8 cellular contexts compared by ENCODE assay signal in genomic region chr9:19174127-19174921, GRCh38. TPM values are rescaled to one million over a fixed set of nuclear protein-coding genes. Genes with fewer than 3 reads are reported as not detected.
DNase-seq lines count a peak whose midpoint lies in the region; ATAC-seq and TF ChIP-seq lines count a peak whose summit lies in the region.

No MANE protein-coding gene starts in this region.

- no peak for TF ChIP-seq POLR2A in gastroesophageal sphincter (IDR thresholded peaks at IDR 0.05)

- H3K36me3 ChIP-seq in gastroesophageal sphincter (no peaks in the 10 kb centered on the region), trophoblast cell (ENCODE audit: control insufficient read depth in 1 of 2, insufficient read depth in 2 of 2, low read length in 2 of 2) (no peaks in the 10 kb centered on the region)

- H3K79me2 ChIP-seq in trophoblast cell (ENCODE audit: control insufficient read depth, insufficient read depth, low read length, poor library complexity): no peaks in the 10 kb centered on the region

- no peak overlapping the region for H2BK5ac ChIP-seq in trophoblast cell (ENCODE audit: low read depth, low read length, poor library complexity)

- peak; percentile 91 for ATAC-seq in GM21528 (IDR thresholded peaks at IDR 0.05; ENCODE audit: low FRiP score, unreplicated experiment)
- ATAC-seq in gastroesophageal sphincter: peak; percentile 89

- H2AK5ac ChIP-seq in trophoblast cell (ENCODE audit: low read length): no peak overlapping the region

- H2AFZ ChIP-seq in trophoblast cell (ENCODE audit: insufficient read depth, low read length, poor library complexity): no peak overlapping the region

- no peak overlapping the region for H2BK120ac ChIP-seq in trophoblast cell (ENCODE audit: insufficient read depth, low read length, poor library complexity)

- no peak overlapping the region for H3K14ac ChIP-seq in trophoblast cell (ENCODE audit: low read length)

- TF ChIP-seq EP300 in gastroesophageal sphincter (IDR thresholded peaks at IDR 0.05): no peak

- H2BK12ac ChIP-seq in trophoblast cell (ENCODE audit: low read length): no peak overlapping the region

- no peaks in the 10 kb centered on the region for H3K79me1 ChIP-seq in trophoblast cell (ENCODE audit: low read length)

- peak; percentile 78 for DNase-seq in GM04503 (ENCODE audit: low read depth)
- DNase-seq in HK-2 (ENCODE audit: unreplicated experiment): peak; percentile 27
- DNase-seq in NOMO-1 treated with dmso at 0.1 percent for 144 hours (lab: John Stamatoyannopoulos, UW; ENCODE audit: unreplicated experiment): peak; percentile 13
- DNase-seq in activated effector memory CD4-positive, alpha-beta T cell treated with anti-CD3 and anti-CD28 coated beads, Interleukin-2, amount 50 U/mL, for 16 hours: peak; percentile 71
- peak; percentile 91 to 95 for DNase-seq in trophoblast cell
- DNase-seq in cerebellar nuclear complex (lab: John Stamatoyannopoulos, UW): no peak

- H4K12ac ChIP-seq in trophoblast cell (ENCODE audit: low read depth, low read length): no peak overlapping the region

- no peak overlapping the region for H3K4me2 ChIP-seq in trophoblast cell (ENCODE audit: low read length)

- H3K27me3 ChIP-seq in gastroesophageal sphincter: no peaks in the 10 kb centered on the region
- H3K27me3 ChIP-seq in trophoblast cell (ENCODE audit: insufficient read depth, low read length): no peaks in the 10 kb centered on the region

- no peak overlapping the region for H3K9ac ChIP-seq in trophoblast cell (ENCODE audit: low read length)

- H3K4me1 ChIP-seq in gastroesophageal sphincter (peaks cover 0 to 10% (median 0%) of the 10 kb centered on the region in 3 donors), trophoblast cell (ENCODE audit: control insufficient read depth in 1 of 2, insufficient read depth in 2 of 2, low read length in 2 of 2) (peaks cover 0 to 2% of the 10 kb centered on the region in 2 experiments)

- H3K4me3 ChIP-seq in gastroesophageal sphincter: no peak overlapping the region
- H3K4me3 ChIP-seq in trophoblast cell (ENCODE audit: low read depth, low read length): no peak overlapping the region

- H3K9me3 ChIP-seq in gastroesophageal sphincter (no peaks in the 10 kb centered on the region), trophoblast cell (ENCODE audit: insufficient read depth, low read depth, low read length) (no peaks in the 10 kb centered on the region)

- no peak overlapping the region for H3K23ac ChIP-seq in trophoblast cell (ENCODE audit: low read length)

- no peak overlapping the region for H4K91ac ChIP-seq in trophoblast cell (ENCODE audit: low read depth, low read length)

- no peak overlapping the region for H3K27ac ChIP-seq in gastroesophageal sphincter
- H3K27ac ChIP-seq in trophoblast cell (ENCODE audit: low read depth, low read length): no peak overlapping the region

- no peak overlapping the region for H4K8ac ChIP-seq in trophoblast cell (ENCODE audit: low read depth, low read length)

- H3K18ac ChIP-seq in trophoblast cell (ENCODE audit: low read length): no peak overlapping the region

- H3K4ac ChIP-seq in trophoblast cell (ENCODE audit: low read depth, low read length): no peak overlapping the region

- 0 to 19% methylated on average over 5 to 6 of the region's 6 CpGs for WGBS in gastroesophageal sphincter (ENCODE audit: low coverage in 1 of 2), 2 donors
- no CpG with 5 or more reads among the region's 6 CpGs for WGBS in trophoblast cell (ENCODE audit: extremely low coverage, insufficient coverage, insufficient read length)

- peak; percentile 30 to 66 (median 56) for TF ChIP-seq CTCF in gastroesophageal sphincter (IDR thresholded peaks at IDR 0.05)

RNA-seq across cellular contexts. Expression of gene PLIN2, which starts 47.0 kb away (rescaled TPM):
- total RNA-seq in gastroesophageal sphincter: 100 to 1,000 TPM in 2 of 4 donors, 10 to 100 TPM in 2; 39.5 to 123 (median 80.7) TPM
- 188 and 192 TPM in 2 replicates for polyA plus RNA-seq in trophoblast cell (2013)

RNA-seq across cellular contexts. Expression of gene DENND4C, which starts 56.2 kb away (rescaled TPM):
- 100 to 1,000 TPM in 1 of 4 donors, 10 to 100 TPM in 3; 72.9 to 117 (median 81.9) TPM for total RNA-seq in gastroesophageal sphincter
- polyA plus RNA-seq in trophoblast cell (2013): 16.0 and 16.1 TPM in 2 replicates

Comparison
In these comparisons a context has a peak if more than half of its experiments do, and no peak if none do; other contexts are left out.
1. DNase-seq: peak in GM04503 (single experiment), HK-2 (single experiment), NOMO-1 treated with dmso at 0.1 percent for 144 hours (single experiment), activated effector memory CD4-positive, alpha-beta T cell treated with anti-CD3 and anti-CD28 coated beads, Interleukin-2, amount 50 U/mL, for 16 hours (single experiment) and trophoblast cell (2 of 2); none in cerebellar nuclear complex (0 of 2).